ENCODE assay signal across 25 cellular contexts in the genomic region with DNA sequence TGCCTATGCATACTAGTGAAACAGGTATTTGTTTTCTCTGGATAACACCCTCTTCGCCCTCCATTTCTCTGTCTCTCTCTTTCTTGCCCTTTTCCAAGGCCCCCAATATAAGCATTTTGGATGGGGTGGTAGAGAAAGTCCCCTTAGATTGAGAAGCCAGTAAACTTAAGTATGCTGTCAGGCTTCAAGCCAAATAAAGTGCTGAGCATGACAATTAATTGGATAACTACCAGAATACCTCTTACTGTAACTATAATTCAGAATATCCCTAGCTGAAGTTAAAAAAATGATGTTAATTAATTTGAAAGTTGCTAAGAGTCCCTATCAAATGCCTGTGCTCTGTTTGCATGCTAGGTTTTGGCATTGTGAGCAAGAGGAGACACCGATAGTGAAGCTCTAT.
"Had no signal": no experiment of that assay in that cellular context is flagged by ENCODE, and none has a peak within 500 bp of the region (broad histone marks: within the 10 kb centered on the region; RNA-seq: fewer than 3 reads in every experiment).

No MANE protein-coding gene starts in this region.

- H3K9ac ChIP-seq: neural progenitor cell had no signal

- H2AFZ ChIP-seq: neural progenitor cell had no signal

- H3K36me3 ChIP-seq: esophagus squamous epithelium, gastroesophageal sphincter, left ventricle myocardium inferior, lower lobe of right lung, neural progenitor cell, ovary, suprapubic skin, thyroid gland had no signal

- H3K4me1 Mint-ChIP-seq: immature natural killer cell, memory B cell had no signal

- DNase-seq: effector memory CD8-positive, alpha-beta T cell; esophagus squamous epithelium; foreskin fibroblast; glutamatergic neuron; immature natural killer cell; left cardiac atrium; left ventricle myocardium inferior; lower lobe of right lung; naive thymus-derived CD4-positive, alpha-beta T cell; nucleus accumbens; ovary; right cardiac atrium; stimulated activated CD4-positive, alpha-beta T cell treated with anti-CD3 and anti-CD28 coated beads, Interleukin-2, amount 100 ng/mL, for 48 hours; stimulated activated naive CD8-positive, alpha-beta T cell treated with anti-CD3 and anti-CD28 coated beads, Interleukin-15, Interleukin-2, amounts not matched to agents 100 U/mL and 50 U/mL, for 24 hours; thyroid gland had no signal

- H3K4me1 ChIP-seq: neural progenitor cell had no signal

- H3K4me3 ChIP-seq: esophagus squamous epithelium, gastroesophageal sphincter, left ventricle myocardium inferior, lower lobe of right lung, neural progenitor cell, ovary, smooth muscle cell, suprapubic skin, thyroid gland had no signal

- H3K4me2 ChIP-seq: neural progenitor cell, smooth muscle cell had no signal

- H3K9me3 Mint-ChIP-seq: dendritic cell treated with granulocyte-macrophage colony-stimulating factor and Interleukin-4, amounts not matched to agents 40 ng/mL and 50 ng/mL, for 4 days; effector memory CD8-positive, alpha-beta T cell; memory B cell; neural progenitor cell had no signal

- ATAC-seq: effector memory CD8-positive, alpha-beta T cell; gastroesophageal sphincter; lower lobe of right lung; naive thymus-derived CD4-positive, alpha-beta T cell; right cardiac atrium; stimulated activated naive CD8-positive, alpha-beta T cell treated with anti-CD3 and anti-CD28 coated beads, Interleukin-15, Interleukin-2, amounts not matched to agents 100 U/mL and 50 U/mL, for 24 hours had no signal

- H3K4me3 Mint-ChIP-seq: dendritic cell treated with granulocyte-macrophage colony-stimulating factor and Interleukin-4, amounts not matched to agents 40 ng/mL and 50 ng/mL, for 4 days; effector memory CD8-positive, alpha-beta T cell; immature natural killer cell; memory B cell; naive thymus-derived CD4-positive, alpha-beta T cell; neural progenitor cell; type B pancreatic cell had no signal

- H3K27ac Mint-ChIP-seq: dendritic cell treated with granulocyte-macrophage colony-stimulating factor and Interleukin-4, amounts not matched to agents 40 ng/mL and 50 ng/mL, for 4 days; effector memory CD8-positive, alpha-beta T cell; immature natural killer cell; memory B cell; neural progenitor cell; progenitor cell of endocrine pancreas; type B pancreatic cell had no signal

- FAIRE-seq: keratinocyte, urothelium cell line had no signal

- H3K9me3 ChIP-seq: esophagus squamous epithelium, gastroesophageal sphincter, lower lobe of right lung, ovary, suprapubic skin, thyroid gland had no signal

- H3K27me3 Mint-ChIP-seq: dendritic cell treated with granulocyte-macrophage colony-stimulating factor and Interleukin-4, amounts not matched to agents 40 ng/mL and 50 ng/mL, for 4 days; effector memory CD8-positive, alpha-beta T cell; memory B cell; progenitor cell of endocrine pancreas; type B pancreatic cell had no signal

- H3K27me3 ChIP-seq: esophagus squamous epithelium, gastroesophageal sphincter, neural progenitor cell, ovary, suprapubic skin, thyroid gland had no signal

- H3K27ac ChIP-seq: esophagus squamous epithelium, gastroesophageal sphincter, left ventricle myocardium inferior, lower lobe of right lung, neural progenitor cell, ovary, suprapubic skin, thyroid gland had no signal

- H3K36me3 Mint-ChIP-seq: immature natural killer cell, memory B cell, neural progenitor cell, type B pancreatic cell had no signal
